1 cellular context compared by ENCODE assay signal in genomic region chrX:5306654-5307121, GRCh38.
TF ChIP-seq lines count a peak whose summit lies in the region.

No MANE protein-coding gene starts in this region.

TF ChIP-seq in K562, 482 proteins besides CTCF, POLR2A, EP300 and RAD21 (continued from another document):
- no peak for TF ChIP-seq ZBTB33 (CRISPR knock-in tag; IDR thresholded peaks at IDR 0.05)
- TF ChIP-seq NFXL1 (CRISPR knock-in tag; IDR thresholded peaks at IDR 0.05) = no peak
- no peak for TF ChIP-seq GATA2 (CRISPR knock-in tag; IDR thresholded peaks at IDR 0.05)
- peak; percentile 40; the same call in 1 of the 2 replicates for TF ChIP-seq MEF2D (tag; conservative IDR thresholded peaks at IDR 0.05; ENCODE audit: low read depth)
- TF ChIP-seq HOXB6 (CRISPR knock-in tag; IDR thresholded peaks at IDR 0.05; ENCODE audit: borderline replicate concordance) = no peak
- no peak for TF ChIP-seq ZNF668 (CRISPR knock-in tag; IDR thresholded peaks at IDR 0.05)
- TF ChIP-seq ERF (CRISPR knock-in tag; IDR thresholded peaks at IDR 0.05) = 0 out of 2 replicates have a peak, but pooled peaks have one; percentile 49
- TF ChIP-seq ELF2 (CRISPR knock-in tag; IDR thresholded peaks at IDR 0.05) = peak; percentile 31; the same call in 1 of the 2 replicates
- peak; percentile 52 for TF ChIP-seq TCFL5 (CRISPR knock-in tag; conservative IDR thresholded peaks at IDR 0.05)
- TF ChIP-seq HSF4 (CRISPR knock-in tag; IDR thresholded peaks at IDR 0.05; ENCODE audit: borderline replicate concordance) = no peak
- TF ChIP-seq ZNF184 (CRISPR knock-in tag; IDR thresholded peaks at IDR 0.05) = no peak
- peak; percentile 13; the same call in 1 of the 2 replicates for TF ChIP-seq PTTG1 (tag; IDR thresholded peaks at IDR 0.05; ENCODE audit: low read depth)
- TF ChIP-seq SMAD3 (CRISPR knock-in tag; conservative IDR thresholded peaks at IDR 0.05) = peak; percentile 90
- no peak for TF ChIP-seq KAT8 (IDR thresholded peaks at IDR 0.05; ENCODE audit: low read depth)
- TF ChIP-seq GTF2E2 (tag; IDR thresholded peaks at IDR 0.05) = peak; percentile 88; the same call in 1 of the 2 replicates
- no peak for TF ChIP-seq KDM2B (CRISPR knock-in tag; IDR thresholded peaks at IDR 0.05)
- no peak for TF ChIP-seq ZNF253 (CRISPR knock-in tag; conservative IDR thresholded peaks at IDR 0.05)
- no peak for TF ChIP-seq WHSC1 (IDR thresholded peaks at IDR 0.05; ENCODE audit: low read length)
- TF ChIP-seq GMEB1 (CRISPR knock-in tag; IDR thresholded peaks at IDR 0.05) = peak; percentile 29; the same call in 1 of the 2 replicates
- no peak for TF ChIP-seq POLR2AphosphoS5 (IDR thresholded peaks at IDR 0.05; ENCODE audit: control insufficient read depth, insufficient read depth, low read depth, low read length)
- TF ChIP-seq ZNF77 (CRISPR knock-in tag; IDR thresholded peaks at IDR 0.05) = no peak
- no peak for TF ChIP-seq ZNF121 (CRISPR knock-in tag; conservative IDR thresholded peaks at IDR 0.05)
- TF ChIP-seq ZFP91 (CRISPR knock-in tag; IDR thresholded peaks at IDR 0.05) = no peak
- peak; percentile 83; the same call in 1 of the 2 replicates for TF ChIP-seq ZNF79 (CRISPR knock-in tag; IDR thresholded peaks at IDR 0.05; ENCODE audit: low read depth)
- peak; percentile 71 for TF ChIP-seq ZNF311 (CRISPR knock-in tag; IDR thresholded peaks at IDR 0.05)
- TF ChIP-seq NFE2 (IDR thresholded peaks at IDR 0.05; ENCODE audit: low read depth) = no peak
- no peak for TF ChIP-seq TAL1 (IDR thresholded peaks at IDR 0.05)
- no peak for TF ChIP-seq MXD1 (CRISPR knock-in tag; IDR thresholded peaks at IDR 0.05; ENCODE audit: borderline replicate concordance, poor library complexity, severe bottlenecking)
- TF ChIP-seq ARID2 (IDR thresholded peaks at IDR 0.05) = no peak
- no peak for TF ChIP-seq CEBPZ (IDR thresholded peaks at IDR 0.05; ENCODE audit: borderline replicate concordance, low read depth, low read length)
- no peak for TF ChIP-seq RB1 (IDR thresholded peaks at IDR 0.05; ENCODE audit: low read depth)
- TF ChIP-seq NCOA6 (IDR thresholded peaks at IDR 0.05) = no peak
- TF ChIP-seq ZBTB17 (CRISPR knock-in tag; IDR thresholded peaks at IDR 0.05) = peak; percentile 81
- 0 out of 2 replicates have a peak, but pooled peaks have one; percentile 5 for TF ChIP-seq ELF4 (CRISPR knock-in tag; IDR thresholded peaks at IDR 0.05)
- TF ChIP-seq E2F3 (CRISPR knock-in tag; IDR thresholded peaks at IDR 0.05) = peak; percentile 58; the same call in 1 of the 2 replicates
- TF ChIP-seq SRF (CRISPR knock-in tag; IDR thresholded peaks at IDR 0.05) = no peak
- no peak for TF ChIP-seq NELFE (IDR thresholded peaks at IDR 0.05; ENCODE audit: insufficient read depth, insufficient read length)
- no peak for TF ChIP-seq NCOR1 (IDR thresholded peaks at IDR 0.05)
- peak; percentile 91 for TF ChIP-seq ZNF449 (CRISPR knock-in tag; IDR thresholded peaks at IDR 0.05)
- no peak for TF ChIP-seq TAF7 (tag; IDR thresholded peaks at IDR 0.05)
- TF ChIP-seq FOSL1 (tag; conservative IDR thresholded peaks at IDR 0.05) = peak; percentile 49; the same call in 1 of the 2 replicates
- TF ChIP-seq ZSCAN32 (CRISPR knock-in tag; IDR thresholded peaks at IDR 0.05) = peak; percentile 80
- TF ChIP-seq SETDB1 (IDR thresholded peaks at IDR 0.05; ENCODE audit: low read length) = no peak
- TF ChIP-seq CCNT2 (IDR thresholded peaks at IDR 0.05; ENCODE audit: borderline replicate concordance, extremely low read depth, insufficient read length, low read depth, low read length) = no peak
- TF ChIP-seq DMBX1 (CRISPR knock-in tag; IDR thresholded peaks at IDR 0.05; ENCODE audit: borderline replicate concordance) = peak; percentile 81; the same call in 1 of the 2 replicates
- TF ChIP-seq ZNF239 (CRISPR knock-in tag; IDR thresholded peaks at IDR 0.05) = peak; percentile 80
- TF ChIP-seq KLF16 (IDR thresholded peaks at IDR 0.05) = no peak
- peak; percentile 73; the same call in 1 of the 2 replicates for TF ChIP-seq SMAD4 (CRISPR knock-in tag; conservative IDR thresholded peaks at IDR 0.05)
- TF ChIP-seq ZNF639 (CRISPR knock-in tag; conservative IDR thresholded peaks at IDR 0.05 in 1 of 2, IDR thresholded peaks at IDR 0.05 in 1 of 2) = peak in 1 of 2 experiments; percentile 64; a peak in 1 of 4 replicates
